Comparison of ENCODE assay signal across 8 cellular contexts in genomic region chr16:57462978-57463362, GRCh38. TPM values are rescaled to one million over a fixed set of nuclear protein-coding genes. Genes with fewer than 3 reads are reported as not detected.
DNase-seq lines count a peak whose midpoint lies in the region; TF ChIP-seq lines count a peak whose summit lies in the region.
"Had no signal": no experiment of that assay in that cellular context is flagged by ENCODE, and none has a peak within 500 bp of the region (broad histone marks: within the 10 kb centered on the region; RNA-seq: fewer than 3 reads in every experiment).

No MANE protein-coding gene starts in this region.

- H3K4me3 Mint-ChIP-seq in progenitor cell of endocrine pancreas (ENCODE audit: low read depth), result peak overlapping the region; percentile 100

- no peaks in the 10 kb centered on the region for H4K20me1 ChIP-seq in SK-N-SH (ENCODE audit: insufficient read depth)

- no peak for TF ChIP-seq CTCF in SK-N-SH (IDR thresholded peaks at IDR 0.05)
- TF ChIP-seq CTCF in fibroblast of pulmonary artery (IDR thresholded peaks at IDR 0.05; ENCODE audit: low read length, missing control alignments), result no peak
- TF ChIP-seq CTCF in progenitor cell of endocrine pancreas (IDR thresholded peaks at IDR 0.05; ENCODE audit: unreplicated experiment), result no peak

- H3K27ac ChIP-seq in SK-N-SH (ENCODE audit: low read depth in 2 of 2, low read length in 1 of 2), result peak overlapping the region in 1 of 2 experiments; percentile 89; a peak in 2 of 4 replicates

- DNase-seq in H7 (no peak), SK-N-SH (peak; percentile 55), fibroblast of pulmonary artery (ENCODE audit: low read depth) (no peak), progenitor cell of endocrine pancreas (ENCODE audit: low spot score, unreplicated experiment) (no peak), DMS79 (lab: John Stamatoyannopoulos, UW) (no peak), retina (no peak), NCI-H187 treated with DMSO at 0.1 percent for 48 hours (lab: John Stamatoyannopoulos, UW) (no peak)

- peaks cover 8 to 13% of the 10 kb centered on the region in 2 experiments; a peak in 1 of 4 replicates for H3K4me1 ChIP-seq in SK-N-SH (ENCODE audit: control insufficient read depth in 1 of 2, insufficient read depth in 2 of 2, low read depth in 1 of 2, low read length in 1 of 2)

- H3K9me3 Mint-ChIP-seq in progenitor cell of endocrine pancreas (ENCODE audit: low read depth), result no peaks in the 10 kb centered on the region

- H3K79me2 ChIP-seq in SK-N-SH (ENCODE audit: insufficient read depth), result peaks cover 35% of the 10 kb centered on the region

- peak overlapping the region; percentile 91 for H3K27ac Mint-ChIP-seq in progenitor cell of endocrine pancreas

- 4% methylated on average over 13 of the region's 16 CpGs for WGBS in SK-N-SH (ENCODE audit: low lambda C conversion rate)

- H3K9ac ChIP-seq in SK-N-SH, result peak overlapping the region; percentile 74

- H3K4me2 ChIP-seq in SK-N-SH, result peak overlapping the region; percentile 95

- H2AFZ ChIP-seq in SK-N-SH (ENCODE audit: low read depth), result no peak overlapping the region

- POLR2A ChIA-PET in SK-N-SH (lab: Yijun Ruan, JAX), result interaction anchor here (1.0 to 3.2 kb wide), 11 partner anchors 8 to 197 kb away, joined by 3 to 17 read pairs (median 7); partner anchors contain the start of genes CIAPIN1, COQ9 and DOK4

- TF ChIP-seq EP300 in SK-N-SH (IDR thresholded peaks at IDR 0.05; ENCODE audit: borderline replicate concordance in 1 of 2, low read depth in 1 of 2, low read length in 1 of 2), result no peak

- H3F3A ChIP-seq in SK-N-SH (replicated peaks; ENCODE audit: insufficient read depth), result peaks cover 8% of the 10 kb centered on the region

- H3K4me3 ChIP-seq in H7 (ENCODE audit: insufficient read depth, low read depth, low read length) (peak overlapping the region; percentile 76), SK-N-SH (ENCODE audit: low read depth in 2 of 2, low read length in 1 of 2) (peak overlapping the region; percentile 72 to 97), fibroblast of pulmonary artery (replicated peaks; ENCODE audit: low read depth, low read length) (peak overlapping the region; percentile 90)

- no peaks in the 10 kb centered on the region for H3K27me3 ChIP-seq in H7 (ENCODE audit: control insufficient read depth, insufficient read depth, low read length)
- H3K27me3 ChIP-seq in SK-N-SH (ENCODE audit: insufficient read depth), result no peaks in the 10 kb centered on the region

- no peaks in the 10 kb centered on the region for H3K27me3 Mint-ChIP-seq in progenitor cell of endocrine pancreas

- TF ChIP-seq RAD21 in SK-N-SH (IDR thresholded peaks at IDR 0.05; ENCODE audit: low read length), result no peak

- H3K36me3 Mint-ChIP-seq in progenitor cell of endocrine pancreas (ENCODE audit: insufficient read depth), result peaks cover 17% of the 10 kb centered on the region

- H3K36me3 ChIP-seq in H7 (replicated peaks; ENCODE audit: control insufficient read depth, insufficient read depth, low read length) (peaks cover 38% of the 10 kb centered on the region), SK-N-SH (replicated peaks in 1 of 2; ENCODE audit: control insufficient read depth in 1 of 2, insufficient read depth in 2 of 2, low read length in 1 of 2) (peaks cover 37 to 61% of the 10 kb centered on the region in 2 experiments)

- H3K4me1 Mint-ChIP-seq in progenitor cell of endocrine pancreas (ENCODE audit: low read depth), result peaks cover 7% of the 10 kb centered on the region

- CTCF ChIA-PET in SK-N-SH (lab: Yijun Ruan, JAX), result interaction anchor here (0.6 to 13.6 kb wide), 28 partner anchors 8 to 173 kb away, joined by 3 to 218 read pairs (median 7); partner anchors contain the start of genes ADGRG5, CCDC102A, CIAPIN1 and COQ9

- H3K9me2 ChIP-seq in SK-N-SH, result no peaks in the 10 kb centered on the region

- H3K9me3 ChIP-seq in SK-N-SH, result no peaks in the 10 kb centered on the region

TF ChIP-seq in SK-N-SH, 30 proteins besides CTCF, POLR2A, EP300 and RAD21:
- no peak for TF ChIP-seq RFX5 (IDR thresholded peaks at IDR 0.05; ENCODE audit: low read length)
- peak; percentile 31; the same call in 1 of the 2 replicates for TF ChIP-seq MXI1 (IDR thresholded peaks at IDR 0.05; ENCODE audit: low read depth, low read length)
TF ChIP-seq in SK-N-SH: peak in this region for 1.

RNA-seq across cellular contexts. Expression of gene POLR2C, which starts 0.5 kb away (rescaled TPM):
- total RNA-seq in H7 (2014; rRNA removed; shearing (Covaris generic)), result 178 and 189 TPM in 2 replicates
- 160 and 178 TPM in 2 replicates for polyA plus RNA-seq in SK-N-SH (2012; rRNA removed)
- 117 and 162 TPM in 2 replicates for polyA plus RNA-seq in SK-N-SH (2012; cell fraction: cytosol; rRNA removed)
- 98.6 and 138 TPM in 2 replicates for polyA plus RNA-seq in SK-N-SH (2012; cell fraction: nucleus; rRNA removed)
- 68.5 and 69.6 TPM in 2 replicates for total RNA-seq in progenitor cell of endocrine pancreas

RNA-seq across cellular contexts. Expression of gene COQ9, which starts 15.7 kb away (rescaled TPM):
- total RNA-seq in H7 (2014; rRNA removed; shearing (Covaris generic)), result 43.3 and 59.6 TPM in 2 replicates
- polyA plus RNA-seq in SK-N-SH (2012; rRNA removed), result 81.2 and 104 TPM in 2 replicates
- polyA plus RNA-seq in SK-N-SH (2012; cell fraction: cytosol; rRNA removed), result 67.5 and 76.5 TPM in 2 replicates
- 127 and 149 TPM in 2 replicates for polyA plus RNA-seq in SK-N-SH (2012; cell fraction: nucleus; rRNA removed)
- total RNA-seq in progenitor cell of endocrine pancreas, result 70.2 and 74.5 TPM in 2 replicates

RNA-seq across cellular contexts. Expression of gene CIAPIN1, which starts 15.8 kb away (rescaled TPM):
- 114 and 134 TPM in 2 replicates for total RNA-seq in H7 (2014; rRNA removed; shearing (Covaris generic))
- 43.6 and 63.3 TPM in 2 replicates for polyA plus RNA-seq in SK-N-SH (2012; rRNA removed)
- polyA plus RNA-seq in SK-N-SH (2012; cell fraction: cytosol; rRNA removed), result 45.7 and 48.3 TPM in 2 replicates
- polyA plus RNA-seq in SK-N-SH (2012; cell fraction: nucleus; rRNA removed), result 49.1 and 64.3 TPM in 2 replicates
- total RNA-seq in progenitor cell of endocrine pancreas, result 79.3 and 83.3 TPM in 2 replicates

RNA-seq across cellular contexts. Expression of gene DOK4, which starts 23.3 kb away (rescaled TPM):
- total RNA-seq in H7 (2014; rRNA removed; shearing (Covaris generic)), result 15.3 and 15.7 TPM in 2 replicates
- 28.4 and 36.9 TPM in 2 replicates for polyA plus RNA-seq in SK-N-SH (2012; rRNA removed)
- polyA plus RNA-seq in SK-N-SH (2012; cell fraction: cytosol; rRNA removed), result 15.8 and 25.8 TPM in 2 replicates
- 45.1 and 47.5 TPM in 2 replicates for polyA plus RNA-seq in SK-N-SH (2012; cell fraction: nucleus; rRNA removed)
- 35.0 and 38.6 TPM in 2 replicates for total RNA-seq in progenitor cell of endocrine pancreas

RNA-seq across cellular contexts. Expression of gene CCL17, which starts 58.4 kb away (rescaled TPM):
- total RNA-seq in H7 (2014; rRNA removed; shearing (Covaris generic)), result not detected in 2 replicates
- polyA plus RNA-seq in SK-N-SH (2012; rRNA removed), result not detected in 2 replicates
- polyA plus RNA-seq in SK-N-SH (2012; cell fraction: cytosol; rRNA removed), result not detected in 2 replicates
- polyA plus RNA-seq in SK-N-SH (2012; cell fraction: nucleus; rRNA removed), result not detected in 2 replicates
- not detected in 2 replicates for total RNA-seq in progenitor cell of endocrine pancreas
- total RNA-seq: subcutaneous adipose tissue had no signal
